ENCODE assay signal across 30 cellular contexts in genomic region chr19:45333609-45334303, GRCh38. TPM values are rescaled to one million over a fixed set of nuclear protein-coding genes. Genes with fewer than 3 reads are reported as not detected.
"Had no signal": no experiment of that assay in that cellular context is flagged by ENCODE, and none has a peak within 500 bp of the region (broad histone marks: within the 10 kb centered on the region; RNA-seq: fewer than 3 reads in every experiment).

No MANE protein-coding gene starts in this region.

- H3K9me3 Mint-ChIP-seq: activated CD4-positive, alpha-beta memory T cell treated with anti-CD3 and anti-CD28 coated beads for 36 hours; activated CD4-positive, alpha-beta T cell treated with anti-CD3 and anti-CD28 coated beads, Interleukin-2, amount 10 ng/mL, durations not matched to agents 7 days and 5 days; activated naive CD4-positive, alpha-beta T cell treated with anti-CD3 and anti-CD28 coated beads, Interleukin-2, amount 50 U/mL, for 72 hours; activated naive CD8-positive, alpha-beta T cell treated with anti-CD3 and anti-CD28 coated beads, Interleukin-2, amount 50 U/mL, for 24 hours; activated T-cell treated with anti-CD3 and anti-CD28 coated beads, Interleukin-2, amount 50 U/mL, for 4 hours had no signal

- H3K36me3 Mint-ChIP-seq: activated CD4-positive, alpha-beta memory T cell treated with anti-CD3 and anti-CD28 coated beads for 36 hours; activated naive CD4-positive, alpha-beta T cell treated with anti-CD3 and anti-CD28 coated beads, Interleukin-2, amount 50 U/mL, for 72 hours had no signal

- H3K4me3 ChIP-seq: ascending aorta, body of pancreas, MG63, SJSA1 had no signal

- H3K4me1 ChIP-seq: ascending aorta had no signal

- FAIRE-seq: RCC 7860, TTC549 had no signal

- ATAC-seq: activated naive CD4-positive, alpha-beta T cell treated with anti-CD3 and anti-CD28 coated beads, Interleukin-2, amount 50 U/mL, for 72 hours; activated naive CD8-positive, alpha-beta T cell treated with anti-CD3 and anti-CD28 coated beads, Interleukin-2, amount 50 U/mL, for 24 hours; activated T-cell treated with anti-CD3 and anti-CD28 coated beads, Interleukin-2, amount 50 U/mL, for 4 hours; body of pancreas; PC-3; T-helper 17 cell had no signal

- H3K27ac Mint-ChIP-seq: activated CD4-positive, alpha-beta memory T cell treated with anti-CD3 and anti-CD28 coated beads for 36 hours; activated CD4-positive, alpha-beta T cell treated with anti-CD3 and anti-CD28 coated beads, Interleukin-2, amount 10 ng/mL, durations not matched to agents 7 days and 5 days; activated naive CD4-positive, alpha-beta T cell treated with anti-CD3 and anti-CD28 coated beads, Interleukin-2, amount 50 U/mL, for 72 hours; activated naive CD8-positive, alpha-beta T cell treated with anti-CD3 and anti-CD28 coated beads, Interleukin-2, amount 50 U/mL, for 24 hours; T-helper 17 cell had no signal

- H3K4me3 Mint-ChIP-seq: activated CD4-positive, alpha-beta memory T cell treated with anti-CD3 and anti-CD28 coated beads for 36 hours; activated CD4-positive, alpha-beta T cell treated with anti-CD3 and anti-CD28 coated beads, Interleukin-2, amount 10 ng/mL, durations not matched to agents 7 days and 5 days; activated naive CD8-positive, alpha-beta T cell treated with anti-CD3 and anti-CD28 coated beads, Interleukin-2, amount 50 U/mL, for 24 hours; activated T-cell treated with anti-CD3 and anti-CD28 coated beads, Interleukin-2, amount 50 U/mL, for 4 hours; T-helper 17 cell had no signal

- H3K27me3 ChIP-seq: ascending aorta, body of pancreas, MG63, SJSA1 had no signal

- H3K36me3 ChIP-seq: ascending aorta, MG63, SJSA1 had no signal

- H3K9me3 ChIP-seq: ascending aorta, body of pancreas, MG63, SJSA1 had no signal

- H3K27ac ChIP-seq: ascending aorta, body of pancreas, SJSA1 had no signal

- H3K4me1 Mint-ChIP-seq: activated naive CD8-positive, alpha-beta T cell treated with anti-CD3 and anti-CD28 coated beads, Interleukin-2, amount 50 U/mL, for 24 hours had no signal

- DNase-seq: activated CD4-positive, alpha-beta memory T cell treated with anti-CD3 and anti-CD28 coated beads for 36 hours; activated CD4-positive, alpha-beta T cell treated with anti-CD3 and anti-CD28 coated beads, Interleukin-2, amount 10 ng/mL, durations not matched to agents 7 days and 5 days; activated CD4-positive, CD25-positive, alpha-beta regulatory T cell; activated CD8-positive, alpha-beta memory T cell treated with anti-CD3 and anti-CD28 coated beads for 24 hours; activated effector memory CD4-positive, alpha-beta T cell treated with anti-CD3 and anti-CD28 coated beads, Interleukin-2, amount 50 U/mL, for 16 hours; activated naive CD4-positive, alpha-beta T cell treated with Interleukin-2 at 50 U/mL for 16 hours; activated naive CD8-positive, alpha-beta T cell treated with anti-CD3 and anti-CD28 coated beads, Interleukin-2, amount 50 U/mL, for 24 hours; activated T-cell treated with anti-CD3 and anti-CD28 coated beads, Interleukin-2, amount 50 U/mL, for 4 hours; amniotic stem cell; body of pancreas; MG63; MV-4-11; NCI-H1092 treated with DMSO at 0.1 percent for 48 hours; NCI-H1417 treated with DMSO at 0.1 percent for 48 hours; NCI-H1694; NCI-H2029; NCI-H2107; NCI-H2171 treated with DMSO at 0.1 percent for 48 hours; NCI-H226; NCI-H510A treated with DMSO at 0.1 percent for 48 hours; NCI-H69; PC-3; SHP77; T-helper 17 cell; T-helper 9 cell had no signal

RNA-seq across cellular contexts. Expression of gene KLC3, which starts 6.8 kb away (rescaled TPM):
- total RNA-seq: activated CD4-positive, alpha-beta memory T cell treated with anti-CD3 and anti-CD28 coated beads for 36 hours; activated CD4-positive, alpha-beta T cell treated with anti-CD3 and anti-CD28 coated beads, Interleukin-2, amount 10 ng/mL, durations not matched to agents 7 days and 5 days; activated T-cell treated with anti-CD3 and anti-CD28 coated beads, Interleukin-2, amount 50 U/mL, for 4 hours; ascending aorta; T-helper 17 cell had no signal

RNA-seq across cellular contexts. Expression of gene CKM, which starts 11.1 kb away (rescaled TPM):
- total RNA-seq: activated CD4-positive, alpha-beta memory T cell treated with anti-CD3 and anti-CD28 coated beads for 36 hours; activated CD4-positive, alpha-beta T cell treated with anti-CD3 and anti-CD28 coated beads, Interleukin-2, amount 10 ng/mL, durations not matched to agents 7 days and 5 days; activated naive CD4-positive, alpha-beta T cell treated with anti-CD3 and anti-CD28 coated beads, Interleukin-2, amount 50 U/mL, for 72 hours; activated T-cell treated with anti-CD3 and anti-CD28 coated beads, Interleukin-2, amount 50 U/mL, for 4 hours; ascending aorta; body of pancreas; PC-3; SJSA1; T-helper 17 cell had no signal
